ENCODE assay signal across 10 cellular contexts in the genomic region with DNA sequence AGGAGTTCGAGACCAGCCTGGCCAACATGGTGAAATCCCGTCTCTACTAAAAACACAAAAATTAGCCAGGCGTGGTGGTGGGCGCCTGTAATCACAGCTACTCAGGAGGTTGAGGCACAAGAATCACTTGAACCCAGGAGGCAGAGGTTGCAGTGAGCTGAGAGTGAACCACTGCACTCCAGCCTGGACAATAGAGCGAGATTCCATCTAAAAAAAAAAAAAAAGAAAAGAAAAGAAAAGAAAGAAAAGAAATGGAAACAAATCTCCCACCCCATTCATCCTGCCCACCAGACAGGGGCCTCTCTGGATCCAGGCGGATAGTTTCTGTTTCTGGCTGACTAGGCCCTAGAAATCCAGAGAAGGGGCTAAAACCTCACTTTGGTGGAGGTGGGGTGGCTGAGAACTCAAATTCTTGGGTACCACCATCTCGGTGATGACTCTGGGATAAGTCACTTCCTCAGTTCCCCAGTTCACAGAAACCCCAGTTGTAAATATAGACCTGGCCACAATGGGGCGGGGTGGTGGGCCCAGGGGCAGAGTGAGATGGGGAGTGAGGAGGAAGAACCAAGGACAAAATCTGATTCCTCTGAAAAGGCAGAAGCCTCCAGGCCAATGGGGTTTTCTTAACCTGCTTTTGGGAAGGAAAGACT. TPM values are rescaled to one million over a fixed set of nuclear protein-coding genes. Genes with fewer than 3 reads are reported as not detected.
DNase-seq lines count a peak whose midpoint lies in the region; ATAC-seq and TF ChIP-seq lines count a peak whose summit lies in the region.
"Had no signal": no experiment of that assay in that cellular context is flagged by ENCODE, and none has a peak within 500 bp of the region (broad histone marks: within the 10 kb centered on the region; RNA-seq: fewer than 3 reads in every experiment).

No MANE protein-coding gene starts in this region.

- H3K4ac ChIP-seq in mesendoderm (ENCODE audit: low read depth, low read length) (no peak overlapping the region), mesenchymal stem cell (ENCODE audit: low read depth in 1 of 2, low read length in 2 of 2) (no peak overlapping the region)

- no peak overlapping the region for H4K91ac ChIP-seq in mesenchymal stem cell (ENCODE audit: low read length)

- no peaks in the 10 kb centered on the region for H3K79me1 ChIP-seq in mesendoderm (ENCODE audit: low read length)
- no peaks in the 10 kb centered on the region for H3K79me1 ChIP-seq in mesenchymal stem cell (replicated peaks; ENCODE audit: low read length, poor library complexity, severe bottlenecking)

- no peak for TF ChIP-seq POLR2A in upper lobe of left lung (IDR thresholded peaks at IDR 0.05)

- H2AFZ ChIP-seq in mesenchymal stem cell (ENCODE audit: low read depth, low read length) = no peak overlapping the region

- H3K27ac ChIP-seq in mesendoderm (ENCODE audit: low read depth, low read length) = no peak overlapping the region
- H3K27ac ChIP-seq in upper lobe of left lung = peak overlapping the region; percentile 1 to 82 (median 64)
- no peak overlapping the region for H3K27ac ChIP-seq in mesenchymal stem cell (ENCODE audit: low read length, poor library complexity, severe bottlenecking)

- H3K18ac ChIP-seq in mesendoderm (ENCODE audit: low read length) = no peak overlapping the region
- no peak overlapping the region for H3K18ac ChIP-seq in mesenchymal stem cell (ENCODE audit: low read depth in 1 of 2, low read length in 2 of 2)

- H3K36me3 ChIP-seq in mesendoderm (ENCODE audit: control insufficient read depth, insufficient read depth, low read length) = no peaks in the 10 kb centered on the region
- no peaks in the 10 kb centered on the region for H3K36me3 ChIP-seq in upper lobe of left lung
- no peaks in the 10 kb centered on the region for H3K36me3 ChIP-seq in mesenchymal stem cell (ENCODE audit: control insufficient read depth in 1 of 2, insufficient read depth in 2 of 2, low read depth in 1 of 2, low read length in 2 of 2)

- WGBS in mesendoderm (ENCODE audit: extremely low coverage, insufficient coverage, low lambda C conversion rate) = no CpG with 5 or more reads among the region's 8 CpGs
- WGBS in upper lobe of left lung, 2 donors = 70 to 74% methylated on average over 8 of the region's 8 CpGs
- 88% methylated on average over 6 of the region's 8 CpGs for WGBS in mesenchymal stem cell

- H3K56ac ChIP-seq in mesendoderm (ENCODE audit: low read length) = no peak overlapping the region

- H2BK120ac ChIP-seq in mesendoderm (ENCODE audit: low read depth, low read length) = no peak overlapping the region
- no peak overlapping the region for H2BK120ac ChIP-seq in mesenchymal stem cell (ENCODE audit: low read depth, low read length)

- TF ChIP-seq EP300 in upper lobe of left lung (IDR thresholded peaks at IDR 0.05) = no peak

- TF ChIP-seq CTCF in upper lobe of left lung (IDR thresholded peaks at IDR 0.05) = no peak

- H3K9ac ChIP-seq in mesendoderm (ENCODE audit: low read length) = no peak overlapping the region
- no peak overlapping the region for H3K9ac ChIP-seq in mesenchymal stem cell (ENCODE audit: low read length)

- H4K5ac ChIP-seq in mesendoderm (ENCODE audit: low read length) = no peak overlapping the region

- H3K79me2 ChIP-seq in mesendoderm (ENCODE audit: control insufficient read depth, insufficient read depth, low read length) = no peaks in the 10 kb centered on the region

- H2BK5ac ChIP-seq in mesendoderm (ENCODE audit: low read length) (no peak overlapping the region), mesenchymal stem cell (ENCODE audit: low read depth, low read length, poor library complexity, severe bottlenecking) (no peak overlapping the region)

- no peak overlapping the region for H3K4me2 ChIP-seq in mesendoderm (ENCODE audit: low read length)
- H3K4me2 ChIP-seq in mesenchymal stem cell (ENCODE audit: low read length, poor library complexity, severe bottlenecking) = no peak overlapping the region

- H4K8ac ChIP-seq in mesendoderm (ENCODE audit: low read depth, low read length) (no peak overlapping the region), mesenchymal stem cell (ENCODE audit: low read length) (no peak overlapping the region)

- H2BK15ac ChIP-seq in mesendoderm (replicated peaks; ENCODE audit: low read depth) (no peak overlapping the region), mesenchymal stem cell (ENCODE audit: low read depth, poor library complexity, severe bottlenecking) (no peak overlapping the region)

- no peak overlapping the region for H3K23ac ChIP-seq in mesendoderm (ENCODE audit: low read length)
- H3K23ac ChIP-seq in mesenchymal stem cell (ENCODE audit: low read length in 2 of 2) = no peak overlapping the region

- H3K27me3 ChIP-seq in mesendoderm (ENCODE audit: insufficient read depth, low read length, poor library complexity) (no peaks in the 10 kb centered on the region), upper lobe of left lung (no peaks in the 10 kb centered on the region), mesenchymal stem cell (ENCODE audit: control insufficient read depth in 1 of 2, insufficient read depth in 1 of 2, low read length in 2 of 2) (no peaks in the 10 kb centered on the region)

- H3K9me3 ChIP-seq in upper lobe of left lung (no peaks in the 10 kb centered on the region), mesenchymal stem cell (ENCODE audit: control insufficient read depth, low read length) (no peaks in the 10 kb centered on the region)

- no peak overlapping the region for H2BK12ac ChIP-seq in mesenchymal stem cell (ENCODE audit: low read length in 2 of 2)

- ATAC-seq in upper lobe of left lung (ENCODE audit: low FRiP score in 2 of 2) (no peak), GM18498 (IDR thresholded peaks at IDR 0.05; ENCODE audit: unreplicated experiment) (no peak), GM21529 (IDR thresholded peaks at IDR 0.05; ENCODE audit: unreplicated experiment) (no peak)

- H3K4me1 ChIP-seq in mesendoderm (ENCODE audit: control insufficient read depth, low read depth, low read length) (no peaks in the 10 kb centered on the region), upper lobe of left lung (peaks cover 5 to 15% (median 12%) of the 10 kb centered on the region in 4 donors), mesenchymal stem cell (ENCODE audit: control insufficient read depth, insufficient read depth, low read depth, low read length) (peaks cover 2% of the 10 kb centered on the region)

- H3K14ac ChIP-seq in mesenchymal stem cell (ENCODE audit: low read length in 2 of 2) = no peak overlapping the region

- H2AK5ac ChIP-seq in mesendoderm (ENCODE audit: low read length) (no peak overlapping the region), mesenchymal stem cell (ENCODE audit: low read length, severe bottlenecking) (no peak overlapping the region)

- H3K4me3 ChIP-seq in mesendoderm (ENCODE audit: low read length) = no peak overlapping the region
- H3K4me3 ChIP-seq in upper lobe of left lung = no peak overlapping the region
- H3K4me3 ChIP-seq in mesenchymal stem cell (ENCODE audit: insufficient read depth in 1 of 2, low read depth in 1 of 2, low read length in 2 of 2) = no peak overlapping the region

- DNase-seq in activated gamma-delta T cell treated with Interleukin-2 at 50 U/mL for 16 hours (peak; percentile 56), activated gamma-delta T cell (lab: John Stamatoyannopoulos, UW) (no peak), mesendoderm (peak; percentile 29), upper lobe of left lung (no peak), mesenchymal stem cell (no peak)
- peak in 2 of 3 experiments; percentile 33 to 56 for DNase-seq in activated CD8-positive, alpha-beta memory T cell treated with anti-CD3 and anti-CD28 coated beads for 48 hours (ENCODE audit: low read depth in 2 of 3, low spot score in 2 of 3)
- DNase-seq: NCI-H774 had no signal

RNA-seq across cellular contexts. Expression of a gene that starts 22.2 kb away (rescaled TPM):
- polyA plus RNA-seq in mesendoderm (2013, experiment 1 of 2) = 62.9 TPM
- polyA plus RNA-seq in mesendoderm (2013, experiment 2 of 2) = 59.7 TPM
- 10 to 100 TPM in 5 of 6 donors, 1 to 10 TPM in 1; 9.4 to 36.6 (median 18.5) TPM for total RNA-seq in upper lobe of left lung
- polyA plus RNA-seq in mesenchymal stem cell (2013, experiment 1 of 2) = 22.8 TPM
- 21.9 TPM for polyA plus RNA-seq in mesenchymal stem cell (2013, experiment 2 of 2)

RNA-seq across cellular contexts. Expression of a gene that starts 35.3 kb away (rescaled TPM):
- not detected for polyA plus RNA-seq in mesendoderm (2013, experiment 1 of 2)
- polyA plus RNA-seq in mesendoderm (2013, experiment 2 of 2) = not detected
- not detected for total RNA-seq in upper lobe of left lung
- not detected for polyA plus RNA-seq in mesenchymal stem cell (2013, experiment 1 of 2)
- not detected for polyA plus RNA-seq in mesenchymal stem cell (2013, experiment 2 of 2)
- polyA plus RNA-seq: AG04450 had no signal

RNA-seq across cellular contexts. Expression of a gene that starts 39.6 kb away (rescaled TPM):
- not detected for polyA plus RNA-seq in mesendoderm (2013, experiment 1 of 2)
- not detected for polyA plus RNA-seq in mesendoderm (2013, experiment 2 of 2)
- total RNA-seq in upper lobe of left lung = not detected
- not detected for polyA plus RNA-seq in mesenchymal stem cell (2013, experiment 1 of 2)
- not detected for polyA plus RNA-seq in mesenchymal stem cell (2013, experiment 2 of 2)
- polyA plus RNA-seq: AG04450 had no signal

RNA-seq across cellular contexts. Expression of a gene that starts 42.4 kb away (rescaled TPM):
- not detected for polyA plus RNA-seq in mesendoderm (2013, experiment 1 of 2)
- polyA plus RNA-seq in mesendoderm (2013, experiment 2 of 2) = not detected
- total RNA-seq in upper lobe of left lung = not detected
- polyA plus RNA-seq in mesenchymal stem cell (2013, experiment 1 of 2) = not detected
- not detected for polyA plus RNA-seq in mesenchymal stem cell (2013, experiment 2 of 2)
- polyA plus RNA-seq: AG04450 had no signal

RNA-seq across cellular contexts. Expression of a gene that starts 47.3 kb away (rescaled TPM):
- polyA plus RNA-seq in mesendoderm (2013, experiment 1 of 2) = 1.9 TPM
- polyA plus RNA-seq in mesendoderm (2013, experiment 2 of 2) = 2.6 TPM
- total RNA-seq in upper lobe of left lung = not detected
- not detected for polyA plus RNA-seq in mesenchymal stem cell (2013, experiment 1 of 2)
- not detected for polyA plus RNA-seq in mesenchymal stem cell (2013, experiment 2 of 2)
- polyA plus RNA-seq: AG04450 had no signal

Comparison
In these comparisons a context has a peak if more than half of its experiments do, and no peak if none do; other contexts are left out.
1. DNase-seq: peak in activated gamma-delta T cell treated with Interleukin-2 at 50 U/mL for 16 hours (single experiment), activated CD8-positive, alpha-beta memory T cell treated with anti-CD3 and anti-CD28 coated beads for 48 hours (2 of 3) and mesendoderm (single experiment); none in activated gamma-delta T cell (single experiment), upper lobe of left lung (0 of 2) and mesenchymal stem cell (single experiment).
2. H3K27ac ChIP-seq: peak in upper lobe of left lung (4 of 4); none in mesendoderm (single experiment) and mesenchymal stem cell (single experiment).